12 cellular contexts compared by ENCODE assay signal in genomic region chr17:12664894-12665262, GRCh38. TPM values are rescaled to one million over a fixed set of nuclear protein-coding genes. Genes with fewer than 3 reads are reported as not detected.
DNase-seq lines count a peak whose midpoint lies in the region; ATAC-seq and TF ChIP-seq lines count a peak whose summit lies in the region.
"Had no signal": no experiment of that assay in that cellular context is flagged by ENCODE, and none has a peak within 500 bp of the region (broad histone marks: within the 10 kb centered on the region; RNA-seq: fewer than 3 reads in every experiment).

No MANE protein-coding gene starts in this region.

- CTCF ChIA-PET in activated B cell treated with CpG ODN at 0.5 μM for 24 hours (lab: Charles Lee), result interaction anchor here (1.1 to 4.1 kb wide), 6 partner anchors 77 to 484 kb away, joined by 3 to 69 read pairs (median 6); no protein-coding TSS in a partner anchor

- no peaks in the 10 kb centered on the region for H3K9me3 Mint-ChIP-seq in activated B cell treated with CpG ODN at 0.5 μM for 24 hours
- H3K9me3 Mint-ChIP-seq: activated naive CD4-positive, alpha-beta T cell treated with anti-CD3 and anti-CD28 coated beads for 36 hours; T-helper 2 cell treated with Interferon-gamma antibody and Interleukin-4, amounts not matched to agents 5 μg/mL and 100 μg/mL, for 36 hours had no signal

- H3K4me1 Mint-ChIP-seq in activated B cell treated with CpG ODN at 0.5 μM for 24 hours, result peaks cover 11% of the 10 kb centered on the region

- no peak overlapping the region for H3K27ac ChIP-seq in iPS DF 6.9 (ENCODE audit: low read length)
- H3K27ac ChIP-seq in rectal smooth muscle tissue (ENCODE audit: low read depth, low read length), result peak overlapping the region; percentile 89
- no peak overlapping the region for H3K27ac ChIP-seq in substantia nigra (ENCODE audit: low read depth, low read length, poor library complexity, severe bottlenecking)

- no peaks in the 10 kb centered on the region for H3K36me3 Mint-ChIP-seq in activated B cell treated with CpG ODN at 0.5 μM for 24 hours (ENCODE audit: low read depth)

- peak; percentile 16 for DNase-seq in Daoy (ENCODE audit: low read depth)
- no peak for DNase-seq in activated B cell treated with CpG ODN at 0.5 μM for 24 hours
- no peak for DNase-seq in iPS DF 6.9 (ENCODE audit: low read depth, low spot score)
- DNase-seq in substantia nigra (lab: John Stamatoyannopoulos, UW), result no peak
- DNase-seq in NCI-H128 (lab: John Stamatoyannopoulos, UW; ENCODE audit: unreplicated experiment), result no peak
- DNase-seq in NCI-H1092 (lab: John Stamatoyannopoulos, UW), result no peak
- DNase-seq: activated naive CD4-positive, alpha-beta T cell treated with anti-CD3 and anti-CD28 coated beads for 36 hours; NCI-H187; stimulated activated CD4-positive, alpha-beta T cell treated with anti-CD3 and anti-CD28 coated beads, Interleukin-1b, Interleukin-23, amount 100 ng/mL, for 48 hours had no signal

- ATAC-seq in activated B cell treated with CpG ODN at 0.5 μM for 24 hours (ENCODE audit: low read depth) (no peak), GM19023 (IDR thresholded peaks at IDR 0.05; ENCODE audit: unreplicated experiment) (no peak)

- WGBS in iPS DF 6.9 (ENCODE audit: insufficient coverage, insufficient read length), result no CpG with 5 or more reads among the region's 11 CpGs

- H3K9me3 ChIP-seq in iPS DF 6.9 (ENCODE audit: control insufficient read depth, insufficient read depth, low read length), result no peaks in the 10 kb centered on the region

- H3K4me1 ChIP-seq in iPS DF 6.9 (ENCODE audit: control insufficient read depth, insufficient read depth, low read length), result no peaks in the 10 kb centered on the region
- no peaks in the 10 kb centered on the region for H3K4me1 ChIP-seq in rectal smooth muscle tissue (ENCODE audit: control insufficient read depth, insufficient read depth, low read length)

- POLR2A ChIA-PET in activated B cell treated with CpG ODN at 0.5 μM for 24 hours (lab: Charles Lee), result interaction anchor here (0.8 to 2.2 kb wide), 5 partner anchors 119 to 236 kb away, joined by 4 to 8 read pairs (median 5); no protein-coding TSS in a partner anchor

- TF ChIP-seq CTCF in activated B cell treated with CpG ODN at 0.5 μM for 24 hours (IDR thresholded peaks at IDR 0.05), result no peak

- H3K36me3 ChIP-seq in iPS DF 6.9 (ENCODE audit: control insufficient read depth, insufficient read depth, low read length) (no peaks in the 10 kb centered on the region), rectal smooth muscle tissue (ENCODE audit: control insufficient read depth, insufficient read depth, low read length) (no peaks in the 10 kb centered on the region)

- peaks cover 52% of the 10 kb centered on the region for H3K27me3 Mint-ChIP-seq in activated B cell treated with CpG ODN at 0.5 μM for 24 hours

- H3K27ac Mint-ChIP-seq in activated B cell treated with CpG ODN at 0.5 μM for 24 hours, result no peak overlapping the region
- H3K27ac Mint-ChIP-seq: activated naive CD4-positive, alpha-beta T cell treated with anti-CD3 and anti-CD28 coated beads for 36 hours; T-helper 2 cell treated with Interferon-gamma antibody and Interleukin-4, amounts not matched to agents 5 μg/mL and 100 μg/mL, for 36 hours had no signal

- intact Hi-C loops in activated B cell treated with CpG ODN at 0.5 μM for 24 hours (cut with micrococcal nuclease), result loop anchor here (1.0 to 10.0 kb wide), 3 partner anchors 270 to 1790 kb away; no protein-coding TSS in a partner anchor

- H3K9ac ChIP-seq in rectal smooth muscle tissue (ENCODE audit: low read length), result peak overlapping the region; percentile 14

- peak overlapping the region; percentile 62 for H3K4me3 Mint-ChIP-seq in activated B cell treated with CpG ODN at 0.5 μM for 24 hours
- H3K4me3 Mint-ChIP-seq: activated naive CD4-positive, alpha-beta T cell treated with anti-CD3 and anti-CD28 coated beads for 36 hours; T-helper 2 cell treated with Interferon-gamma antibody and Interleukin-4, amounts not matched to agents 5 μg/mL and 100 μg/mL, for 36 hours had no signal

- H3K4me3 ChIP-seq in iPS DF 6.9 (ENCODE audit: low read length) (peak overlapping the region; percentile 35; the same call in 1 of the 2 replicates), rectal smooth muscle tissue (ENCODE audit: low read length) (peak overlapping the region; percentile 69)

- no peaks in the 10 kb centered on the region for H3K27me3 ChIP-seq in iPS DF 6.9 (ENCODE audit: control insufficient read depth, insufficient read depth, low read length)
- peaks cover 2% of the 10 kb centered on the region for H3K27me3 ChIP-seq in rectal smooth muscle tissue (ENCODE audit: control insufficient read depth, insufficient read depth, low read length)

RNA-seq across cellular contexts. Expression of gene MYOCD, which starts 0.8 kb away (rescaled TPM):
- 1.4 and 2.5 TPM in 2 replicates for total RNA-seq in Daoy (2014; rRNA removed; shearing (Covaris generic))
- total RNA-seq in activated B cell treated with CpG ODN at 0.5 μM for 24 hours, result 8.0 and 8.7 TPM in 2 replicates
- total RNA-seq: activated naive CD4-positive, alpha-beta T cell treated with anti-CD3 and anti-CD28 coated beads for 36 hours had no signal
